In genomic region chr9:91939953-91940352, GRCh38 we compare ENCODE assay signal across 22 cellular contexts. TPM values are rescaled to one million over a fixed set of nuclear protein-coding genes. Genes with fewer than 3 reads are reported as not detected.
DNase-seq lines count a peak whose midpoint lies in the region; ATAC-seq, FAIRE-seq and TF ChIP-seq lines count a peak whose summit lies in the region.
"Had no signal": no experiment of that assay in that cellular context is flagged by ENCODE, and none has a peak within 500 bp of the region (broad histone marks: within the 10 kb centered on the region; RNA-seq: fewer than 3 reads in every experiment).

No MANE protein-coding gene starts in this region.

- H3K4me3 ChIP-seq in H1 (ENCODE audit: extremely low read depth in 1 of 4, insufficient read depth in 2 of 4, low read depth in 3 of 4, low read length in 4 of 4) (no peak overlapping the region), mesendoderm (ENCODE audit: low read length) (no peak overlapping the region)
- no peak overlapping the region for H3K4me3 ChIP-seq in effector memory CD4-positive, alpha-beta T cell (ENCODE audit: insufficient read depth, low read depth, low read length, poor library complexity, severe bottlenecking)
- H3K4me3 ChIP-seq: SJCRH30 had no signal

- no peaks in the 10 kb centered on the region for H3K79me2 ChIP-seq in H1 (ENCODE audit: control insufficient read depth in 1 of 2, insufficient read depth in 2 of 2, low read length in 2 of 2)
- peaks cover 79% of the 10 kb centered on the region for H3K79me2 ChIP-seq in mesendoderm (ENCODE audit: control insufficient read depth, insufficient read depth, low read length)

- H4K5ac ChIP-seq in H1 (ENCODE audit: insufficient read length, low read depth, low read length), result no peak overlapping the region
- H4K5ac ChIP-seq in mesendoderm (ENCODE audit: low read length), result peak overlapping the region; percentile 99

- no peak overlapping the region for H3K56ac ChIP-seq in H1 (replicated peaks; ENCODE audit: insufficient read length, low read depth, low read length)
- H3K56ac ChIP-seq in mesendoderm (ENCODE audit: low read length), result peak overlapping the region; percentile 86

- H3K27ac ChIP-seq in H1 (ENCODE audit: low read depth, low read length) (no peak overlapping the region), mesendoderm (ENCODE audit: low read depth, low read length) (peak overlapping the region; percentile 2)
- no peak overlapping the region for H3K27ac ChIP-seq in effector memory CD4-positive, alpha-beta T cell (ENCODE audit: insufficient read depth, low read length, poor library complexity, severe bottlenecking)
- H3K27ac ChIP-seq: SJCRH30 had no signal

- peaks cover 0 to 14% (median 2%) of the 10 kb centered on the region in 4 experiments; a peak in 4 of 7 replicates for H3K4me1 ChIP-seq in H1 (replicated peaks in 1 of 4; ENCODE audit: control insufficient read depth in 3 of 4, insufficient read depth in 4 of 4, low read length in 3 of 4)
- H3K4me1 ChIP-seq in mesendoderm (ENCODE audit: control insufficient read depth, low read depth, low read length), result peaks cover 50% of the 10 kb centered on the region
- H3K4me1 ChIP-seq in effector memory CD4-positive, alpha-beta T cell (ENCODE audit: control insufficient read depth, insufficient read depth, low read length, poor library complexity, severe bottlenecking), result no peaks in the 10 kb centered on the region
- H3K4me1 ChIP-seq: SJCRH30 had no signal

- POLR2A ChIA-PET in H1 (lab: Charles Lee; ENCODE audit: partially characterized antibody), result no interaction called here

- no peak overlapping the region for H3K9ac ChIP-seq in H1 (replicated peaks in 1 of 4; ENCODE audit: extremely low read depth in 1 of 4, low read depth in 3 of 4, low read length in 3 of 4)
- peak overlapping the region; percentile 52 for H3K9ac ChIP-seq in mesendoderm (ENCODE audit: low read length)

- H3K9me3 Mint-ChIP-seq in activated CD8-positive, alpha-beta memory T cell treated with anti-CD3 and anti-CD28 coated beads, Interleukin-2, amount 10 ng/mL, durations not matched to agents 7 days and 5 days (ENCODE audit: low read depth), result no peaks in the 10 kb centered on the region
- H3K9me3 Mint-ChIP-seq: CD8-positive, alpha-beta T cell had no signal

- H2BK15ac ChIP-seq in H1 (ENCODE audit: low read length) (no peak overlapping the region), mesendoderm (replicated peaks; ENCODE audit: low read depth) (no peak overlapping the region)

- H3K9me3 ChIP-seq in H1 (ENCODE audit: insufficient read depth in 2 of 2, low read depth in 1 of 2, low read length in 1 of 2), result no peaks in the 10 kb centered on the region
- no peaks in the 10 kb centered on the region for H3K9me3 ChIP-seq in effector memory CD4-positive, alpha-beta T cell (ENCODE audit: control insufficient read depth, low read length)
- H3K9me3 ChIP-seq: SJCRH30 had no signal

- H3K4me1 Mint-ChIP-seq in activated CD8-positive, alpha-beta memory T cell treated with anti-CD3 and anti-CD28 coated beads, Interleukin-2, amount 10 ng/mL, durations not matched to agents 7 days and 5 days, result peaks cover 4% of the 10 kb centered on the region

- no peaks in the 10 kb centered on the region for H3K36me3 Mint-ChIP-seq in activated CD8-positive, alpha-beta memory T cell treated with anti-CD3 and anti-CD28 coated beads, Interleukin-2, amount 10 ng/mL, durations not matched to agents 7 days and 5 days
- H3K36me3 Mint-ChIP-seq: CD8-positive, alpha-beta T cell had no signal

- TF ChIP-seq RAD21 in H1 (IDR thresholded peaks at IDR 0.05 in 1 of 2, conservative IDR thresholded peaks at IDR 0.05 in 1 of 2; ENCODE audit: low read depth in 2 of 2, low read length in 2 of 2), result no peak

- TF ChIP-seq EP300 in H1 (IDR thresholded peaks at IDR 0.05; ENCODE audit: borderline replicate concordance in 1 of 2, low read depth in 2 of 2, low read length in 2 of 2), result no peak

- peaks cover 2% of the 10 kb centered on the region; the same call in 1 of the 2 replicates for H3K79me1 ChIP-seq in H1 (ENCODE audit: low read depth, low read length)
- H3K79me1 ChIP-seq in mesendoderm (ENCODE audit: low read length), result peaks cover 32% of the 10 kb centered on the region

- H3K4ac ChIP-seq in H1 (replicated peaks; ENCODE audit: insufficient read length, low read depth, low read length) (no peak overlapping the region), mesendoderm (ENCODE audit: low read depth, low read length) (peak overlapping the region; percentile 84)

- H2AK5ac ChIP-seq in H1 (ENCODE audit: low read depth, low read length) (no peak overlapping the region), mesendoderm (ENCODE audit: low read length) (peak overlapping the region; percentile 96)

- DNase-seq in ELF-1 (ENCODE audit: low read depth, low spot score) (peak; percentile 51), H1 (ENCODE audit: low read depth in 1 of 2, low spot score in 2 of 2) (no peak), mesendoderm (peak; percentile 97), retina (peak; percentile 53), ureter (ENCODE audit: low spot score) (no peak)
- no peak for DNase-seq in activated CD8-positive, alpha-beta memory T cell treated with anti-CD3 and anti-CD28 coated beads, Interleukin-2, amount 10 ng/mL, durations not matched to agents 7 days and 5 days
- DNase-seq in effector memory CD4-positive, alpha-beta T cell, result no peak
- DNase-seq in stimulated activated CD4-positive, alpha-beta T cell treated with anti-CD3 and anti-CD28 coated beads, Interleukin-4, amount 100 ng/mL, for 1 hour, result no peak
- DNase-seq: 8988T; C1 segment of cervical spinal cord; CD8-positive, alpha-beta T cell; DND-41; GOT3; Kasumi-1; NCI-H1417 treated with DMSO at 0.1 percent for 48 hours; NCI-H187; NCI-H446; NCI-H526 treated with DMSO at 0.1 percent for 48 hours; OCI-M1; SJCRH30 had no signal

- no peak for TF ChIP-seq CTCF in H1 (IDR thresholded peaks at IDR 0.05; ENCODE audit: control extremely low read depth in 1 of 3, insufficient read depth in 1 of 3, low read depth in 1 of 3, low read length in 3 of 3)

- no peak overlapping the region for H3K27ac Mint-ChIP-seq in activated CD8-positive, alpha-beta memory T cell treated with anti-CD3 and anti-CD28 coated beads, Interleukin-2, amount 10 ng/mL, durations not matched to agents 7 days and 5 days
- H3K27ac Mint-ChIP-seq: CD8-positive, alpha-beta T cell had no signal

- ATAC-seq in activated CD8-positive, alpha-beta memory T cell treated with anti-CD3 and anti-CD28 coated beads, Interleukin-2, amount 10 ng/mL, durations not matched to agents 7 days and 5 days, result no peak
- ATAC-seq: CD8-positive, alpha-beta T cell had no signal

- H4K91ac ChIP-seq in H1 (replicated peaks; ENCODE audit: insufficient read length, low read length), result no peak overlapping the region

- no peak overlapping the region for H2BK20ac ChIP-seq in H1 (ENCODE audit: low read length)

- H2BK5ac ChIP-seq in H1 (ENCODE audit: low read depth, low read length) (no peak overlapping the region), mesendoderm (ENCODE audit: low read length) (peak overlapping the region; percentile 92)

- peaks cover 0 to 3% of the 10 kb centered on the region in 2 experiments for H4K20me1 ChIP-seq in H1 (replicated peaks in 1 of 2; ENCODE audit: control insufficient read depth in 1 of 2, insufficient read depth in 2 of 2, low read length in 2 of 2)

- H3K4me3 Mint-ChIP-seq in activated CD8-positive, alpha-beta memory T cell treated with anti-CD3 and anti-CD28 coated beads, Interleukin-2, amount 10 ng/mL, durations not matched to agents 7 days and 5 days, result no peak overlapping the region
- H3K4me3 Mint-ChIP-seq: CD8-positive, alpha-beta T cell had no signal

- H2BK12ac ChIP-seq in H1 (ENCODE audit: low read depth, low read length), result no peak overlapping the region

- H2AFZ ChIP-seq in H1 (ENCODE audit: low read length), result no peak overlapping the region

- no peak overlapping the region for H3K14ac ChIP-seq in H1 (ENCODE audit: insufficient read length)

- 66% methylated on average over 7 of the region's 7 CpGs; no CpG with 5 or more reads in 1 of the 2 experiments for WGBS in H1 (ENCODE audit: extremely low coverage in 1 of 2, insufficient coverage in 1 of 2, insufficient read length in 1 of 2, insufficient replicate concordance in 2 of 2, low coverage in 1 of 2, low lambda C conversion rate in 2 of 2, missing lambda C conversion rate in 1 of 2), 2 experiments
- no CpG with 5 or more reads among the region's 7 CpGs for WGBS in mesendoderm (ENCODE audit: extremely low coverage, insufficient coverage, low lambda C conversion rate)

- H3K36me3 ChIP-seq in H1 (ENCODE audit: control insufficient read depth in 2 of 4, insufficient read depth in 4 of 4, low read length in 3 of 4) (no peaks in the 10 kb centered on the region), mesendoderm (ENCODE audit: control insufficient read depth, insufficient read depth, low read length) (no peaks in the 10 kb centered on the region)
- no peaks in the 10 kb centered on the region for H3K36me3 ChIP-seq in effector memory CD4-positive, alpha-beta T cell (ENCODE audit: control insufficient read depth, insufficient read depth, low read length)
- H3K36me3 ChIP-seq: SJCRH30 had no signal

- H2BK120ac ChIP-seq in H1 (replicated peaks; ENCODE audit: low read depth, low read length) (no peak overlapping the region), mesendoderm (ENCODE audit: low read depth, low read length) (peak overlapping the region; percentile 7)

- no peak for TF ChIP-seq POLR2A in H1 (IDR thresholded peaks at IDR 0.05; ENCODE audit: control extremely low read depth in 1 of 2, low read depth in 2 of 2, low read length in 2 of 2)

- no peak overlapping the region for H3K4me2 ChIP-seq in H1 (ENCODE audit: insufficient read depth in 1 of 2, low read depth in 2 of 2, low read length in 2 of 2)
- no peak overlapping the region for H3K4me2 ChIP-seq in mesendoderm (ENCODE audit: low read length)

- no peaks in the 10 kb centered on the region; a peak in 1 of 7 replicates for H3K27me3 ChIP-seq in H1 (replicated peaks in 1 of 4; ENCODE audit: control insufficient read depth in 3 of 4, extremely low read depth in 1 of 4, insufficient read depth in 3 of 4, low read length in 3 of 4)
- no peaks in the 10 kb centered on the region for H3K27me3 ChIP-seq in mesendoderm (ENCODE audit: insufficient read depth, low read length, poor library complexity)
- no peaks in the 10 kb centered on the region for H3K27me3 ChIP-seq in effector memory CD4-positive, alpha-beta T cell (replicated peaks; ENCODE audit: control insufficient read depth, insufficient read depth, low read length, poor library complexity, severe bottlenecking)

- FAIRE-seq in H1 (lab: Jason Lieb, UNC), result no peak
- FAIRE-seq: GM12891, RCC 7860 had no signal

- H4K8ac ChIP-seq in H1 (ENCODE audit: extremely low read depth, insufficient read depth, low read length) (no peak overlapping the region), mesendoderm (ENCODE audit: low read depth, low read length) (no peak overlapping the region)

- no peak overlapping the region for H3K18ac ChIP-seq in H1 (ENCODE audit: extremely low read depth, low read length)
- H3K18ac ChIP-seq in mesendoderm (ENCODE audit: low read length), result peak overlapping the region; percentile 85

- no peaks in the 10 kb centered on the region for H3K23me2 ChIP-seq in H1 (ENCODE audit: low read depth, low read length)

- H3K23ac ChIP-seq in H1 (ENCODE audit: insufficient read length) (no peak overlapping the region), mesendoderm (ENCODE audit: low read length) (no peak overlapping the region)

- H3K27me3 Mint-ChIP-seq in activated CD8-positive, alpha-beta memory T cell treated with anti-CD3 and anti-CD28 coated beads, Interleukin-2, amount 10 ng/mL, durations not matched to agents 7 days and 5 days, result peaks cover 42% of the 10 kb centered on the region

- CTCF ChIA-PET in H1 (lab: Charles Lee; ENCODE audit: partially characterized antibody), result interaction anchor here (1.3 to 2.0 kb wide), 2 partner anchors 10 to 14 kb away, joined by 3 to 10 read pairs; partner anchors contain the start of gene ROR2
- CTCF ChIA-PET in activated CD8-positive, alpha-beta memory T cell treated with anti-CD3 and anti-CD28 coated beads, Interleukin-2, amount 10 ng/mL, durations not matched to agents 7 days and 5 days (lab: Charles Lee), result no interaction called here

RNA-seq across cellular contexts. Expression of gene ROR2, which starts 10.1 kb away (rescaled TPM):
- total RNA-seq in H1 (2021; fragmentation: NEBNext Ultra II Directional; extraction: Animal tissue kit (Norgen Biotek cat#: 25700)), result 4.0 and 4.3 TPM in 2 replicates
- polyA plus RNA-seq in H1 (2011; rRNA removed), result 2.7 and 5.4 TPM in 2 replicates
- polyA plus RNA-seq in H1 (2011; cell fraction: cytosol; rRNA removed), result 3.3 TPM
- polyA plus RNA-seq in H1 (2011; cell fraction: nucleus; rRNA removed), result 4.9 TPM
- polyA plus RNA-seq in H1 (2012, experiment 1 of 2), result 2.2 to 3.4 TPM (median 2.9 TPM) in 4 replicates
- polyA plus RNA-seq in H1 (2012, experiment 2 of 2), result 2.7 TPM
- polyA plus RNA-seq in H1 (2013, experiment 1 of 2), result 5.8 TPM
- polyA plus RNA-seq in H1 (2013, experiment 2 of 2), result 6.1 TPM
- polyA minus RNA-seq in H1 (2011; rRNA and poly(A)+ RNA removed), result 3.7 and 4.4 TPM in 2 replicates
- polyA minus RNA-seq in H1 (2011; cell fraction: cytosol; rRNA and poly(A)+ RNA removed), result 3.7 TPM
- polyA minus RNA-seq in H1 (2011; cell fraction: nucleus; rRNA and poly(A)+ RNA removed), result 3.0 TPM
- 24.3 TPM for polyA plus RNA-seq in mesendoderm (2013, experiment 1 of 2)
- 22.3 TPM for polyA plus RNA-seq in mesendoderm (2013, experiment 2 of 2)
- 1 to 10 TPM; 3.0 to 3.2 TPM for total RNA-seq in activated CD8-positive, alpha-beta memory T cell treated with anti-CD3 and anti-CD28 coated beads, Interleukin-2, amount 10 ng/mL, durations not matched to agents 7 days and 5 days
- 16.7 TPM for total RNA-seq in ureter
- total RNA-seq: SJCRH30 had no signal

Comparison
In these comparisons a context has a peak if more than half of its experiments do, and no peak if none do; other contexts are left out.
1. DNase-seq: peak in ELF-1 (single experiment), mesendoderm (single experiment) and retina (single experiment); none in H1 (0 of 2), activated CD8-positive, alpha-beta memory T cell treated with anti-CD3 and anti-CD28 coated beads, Interleukin-2, amount 10 ng/mL, durations not matched to agents 7 days and 5 days (single experiment), ureter (single experiment), effector memory CD4-positive, alpha-beta T cell (0 of 3) and stimulated activated CD4-positive, alpha-beta T cell treated with anti-CD3 and anti-CD28 coated beads, Interleukin-4, amount 100 ng/mL, for 1 hour (single experiment).